In genomic region chr17:68539536-68540469, GRCh38 we compare ENCODE assay signal across 11 cellular contexts. TPM values are rescaled to one million over a fixed set of nuclear protein-coding genes. Genes with fewer than 3 reads are reported as not detected.
DNase-seq lines count a peak whose midpoint lies in the region; ATAC-seq, FAIRE-seq and TF ChIP-seq lines count a peak whose summit lies in the region.
"Had no signal": no experiment of that assay in that cellular context is flagged by ENCODE, and none has a peak within 500 bp of the region (broad histone marks: within the 10 kb centered on the region; RNA-seq: fewer than 3 reads in every experiment).

No MANE protein-coding gene starts in this region.

- 60% methylated on average over 20 of the region's 20 CpGs for WGBS in prostate gland

- no peaks in the 10 kb centered on the region for H3K79me2 ChIP-seq in GM23338 (replicated peaks; ENCODE audit: insufficient read depth)

- intact Hi-C loops in CD14-positive monocyte (cut with micrococcal nuclease) (loop anchor here (5.0 kb wide), 3 partner anchors 72 to 222 kb away; no protein-coding TSS in a partner anchor), prostate gland (cut with DNase I) (loop anchor here (5.0 to 10.0 kb wide), 2 partner anchors 65 to 217 kb away; partner anchors contain the start of gene FAM20A)

- no peak overlapping the region for H3K4me2 ChIP-seq in GM23338

- peak overlapping the region in 1 of 2 donors; percentile 36 for H3K4me3 Mint-ChIP-seq in CD14-positive monocyte
- no peak overlapping the region for H3K4me3 Mint-ChIP-seq in GM23338
- peak overlapping the region; percentile 2 for H3K4me3 Mint-ChIP-seq in memory B cell
- H3K4me3 Mint-ChIP-seq in activated CD4-positive, alpha-beta memory T cell treated with anti-CD3 and anti-CD28 coated beads, Interleukin-2, amount 10 ng/mL, durations not matched to agents 7 days and 5 days, result no peak overlapping the region
- H3K4me3 Mint-ChIP-seq: activated naive CD8-positive, alpha-beta T cell; naive thymus-derived CD8-positive, alpha-beta T cell had no signal

- H3K9me3 Mint-ChIP-seq in CD14-positive monocyte (no peaks in the 10 kb centered on the region), GM23338 (no peaks in the 10 kb centered on the region), memory B cell (no peaks in the 10 kb centered on the region)
- H3K9me3 Mint-ChIP-seq in activated CD4-positive, alpha-beta memory T cell treated with anti-CD3 and anti-CD28 coated beads, Interleukin-2, amount 10 ng/mL, durations not matched to agents 7 days and 5 days, result no peaks in the 10 kb centered on the region
- H3K9me3 Mint-ChIP-seq: naive thymus-derived CD8-positive, alpha-beta T cell had no signal

- no peak for TF ChIP-seq POLR2A in prostate gland (IDR thresholded peaks at IDR 0.05)

- H3K27ac Mint-ChIP-seq in CD14-positive monocyte (peak overlapping the region in 6 of 7 donors; percentile 23 to 87 (median 62)), GM23338 (no peak overlapping the region), memory B cell (peak overlapping the region; percentile 25)
- H3K27ac Mint-ChIP-seq in activated CD4-positive, alpha-beta memory T cell treated with anti-CD3 and anti-CD28 coated beads, Interleukin-2, amount 10 ng/mL, durations not matched to agents 7 days and 5 days, result no peak overlapping the region
- H3K27ac Mint-ChIP-seq: activated naive CD8-positive, alpha-beta T cell had no signal

- H2AFZ ChIP-seq in GM23338, result no peak overlapping the region

- no peaks in the 10 kb centered on the region for H3K9me2 ChIP-seq in GM23338 (ENCODE audit: insufficient read depth)

- H3K36me3 Mint-ChIP-seq in CD14-positive monocyte (peaks cover 45 to 53% of the 10 kb centered on the region in 2 donors), GM23338 (ENCODE audit: low read depth) (peaks cover 28% of the 10 kb centered on the region), memory B cell (peaks cover 17% of the 10 kb centered on the region)
- peaks cover 30% of the 10 kb centered on the region for H3K36me3 Mint-ChIP-seq in activated CD4-positive, alpha-beta memory T cell treated with anti-CD3 and anti-CD28 coated beads, Interleukin-2, amount 10 ng/mL, durations not matched to agents 7 days and 5 days (ENCODE audit: low read depth)

- peaks cover 2% of the 10 kb centered on the region in 3 donors for H3K27me3 Mint-ChIP-seq in CD14-positive monocyte (ENCODE audit: low read depth in 3 of 3)
- peaks cover 3% of the 10 kb centered on the region for H3K27me3 Mint-ChIP-seq in GM23338 (ENCODE audit: insufficient read depth, low read depth, poor library complexity)
- H3K27me3 Mint-ChIP-seq in memory B cell, result no peaks in the 10 kb centered on the region
- H3K27me3 Mint-ChIP-seq in activated CD4-positive, alpha-beta memory T cell treated with anti-CD3 and anti-CD28 coated beads, Interleukin-2, amount 10 ng/mL, durations not matched to agents 7 days and 5 days, result no peaks in the 10 kb centered on the region
- H3K27me3 Mint-ChIP-seq: activated naive CD8-positive, alpha-beta T cell; naive thymus-derived CD8-positive, alpha-beta T cell had no signal

- CTCF ChIA-PET in activated CD4-positive, alpha-beta memory T cell treated with anti-CD3 and anti-CD28 coated beads, Interleukin-2, amount 10 ng/mL, durations not matched to agents 7 days and 5 days (lab: Charles Lee), result no interaction called here

- POLR2A ChIA-PET in activated CD4-positive, alpha-beta memory T cell treated with anti-CD3 and anti-CD28 coated beads, Interleukin-2, amount 10 ng/mL, durations not matched to agents 7 days and 5 days (lab: Charles Lee), result interaction anchor here (2.0 kb wide), 1 partner anchor 31 kb away, joined by 4 read pairs; no protein-coding TSS in a partner anchor

- H3K36me3 ChIP-seq in GM23338 (ENCODE audit: insufficient read depth) (no peaks in the 10 kb centered on the region), bronchial epithelial cell (ENCODE audit: control insufficient read depth, insufficient read depth, low read length) (peaks cover 6% of the 10 kb centered on the region), prostate gland (no peaks in the 10 kb centered on the region)

- H3K4me1 Mint-ChIP-seq in CD14-positive monocyte, result peaks cover 15% of the 10 kb centered on the region
- H3K4me1 Mint-ChIP-seq in GM23338, result no peaks in the 10 kb centered on the region
- peaks cover 9% of the 10 kb centered on the region for H3K4me1 Mint-ChIP-seq in memory B cell
- peaks cover 1% of the 10 kb centered on the region for H3K4me1 Mint-ChIP-seq in activated CD4-positive, alpha-beta memory T cell treated with anti-CD3 and anti-CD28 coated beads, Interleukin-2, amount 10 ng/mL, durations not matched to agents 7 days and 5 days

- H3F3A ChIP-seq in GM23338 (replicated peaks; ENCODE audit: low read depth), result no peaks in the 10 kb centered on the region

- H3K4me3 ChIP-seq in GM23338 (no peak overlapping the region), bronchial epithelial cell (ENCODE audit: low read depth, low read length) (no peak overlapping the region), prostate gland (no peak overlapping the region)
- H3K4me3 ChIP-seq: MG63 had no signal

- H4K20me1 ChIP-seq in GM23338 (replicated peaks; ENCODE audit: insufficient read depth), result peaks cover 5% of the 10 kb centered on the region; the same call in 1 of the 2 replicates

- no peaks in the 10 kb centered on the region for H3K9me3 ChIP-seq in prostate gland
- H3K9me3 ChIP-seq: MG63 had no signal

- H3K27me3 ChIP-seq in GM23338 (ENCODE audit: insufficient read depth) (no peaks in the 10 kb centered on the region), bronchial epithelial cell (ENCODE audit: control insufficient read depth, insufficient read depth, low read length) (no peaks in the 10 kb centered on the region), prostate gland (replicated peaks; ENCODE audit: insufficient read depth) (no peaks in the 10 kb centered on the region)
- H3K27me3 ChIP-seq: MG63 had no signal

- no peak for FAIRE-seq in bronchial epithelial cell (lab: Jason Lieb, UNC)

- TF ChIP-seq CTCF in CD14-positive monocyte (IDR thresholded peaks at IDR 0.05) (peak; percentile 55), GM23338 (conservative IDR thresholded peaks at IDR 0.05; ENCODE audit: low read depth in 2 of 2) (peak in 1 of 2 experiments; percentile 58; a peak in 3 of 4 replicates), bronchial epithelial cell (IDR thresholded peaks at IDR 0.05; ENCODE audit: insufficient read depth, low read length, severe bottlenecking) (peak; percentile 61), prostate gland (IDR thresholded peaks at IDR 0.05) (peak in 2 of 4 experiments; percentile 24 to 34)

- DNase-seq in CD14-positive monocyte (ENCODE audit: low spot score), result no peak
- DNase-seq in GM23338 (ENCODE audit: low spot score), result peak; percentile 41
- DNase-seq in bronchial epithelial cell (ENCODE audit: low read depth), result peak; percentile 47
- DNase-seq in memory B cell (ENCODE audit: low spot score in 2 of 2), result peak in 1 of 2 donors; percentile 26
- no peak for DNase-seq in activated CD4-positive, alpha-beta memory T cell treated with anti-CD3 and anti-CD28 coated beads, Interleukin-2, amount 10 ng/mL, durations not matched to agents 7 days and 5 days
- no peak for DNase-seq in prostate gland (ENCODE audit: low spot score)
- no peak for DNase-seq in OCI-M2 (lab: John Stamatoyannopoulos, UW; ENCODE audit: unreplicated experiment)
- DNase-seq: MG63; naive thymus-derived CD8-positive, alpha-beta T cell had no signal

- H3K4me1 ChIP-seq in GM23338 (ENCODE audit: insufficient read depth), result no peaks in the 10 kb centered on the region
- H3K4me1 ChIP-seq in prostate gland (replicated peaks), result no peaks in the 10 kb centered on the region

- ATAC-seq in GM23338 (peak; percentile 83), memory B cell (ENCODE audit: low read depth) (peak; percentile 71), HG02981 (IDR thresholded peaks at IDR 0.05; ENCODE audit: unreplicated experiment) (no peak)

- H3K27ac ChIP-seq in GM23338 (ENCODE audit: low read depth) (no peak overlapping the region), prostate gland (no peak overlapping the region)

TF ChIP-seq in GM23338, 12 proteins besides CTCF, POLR2A, EP300 and RAD21 (continues in another document):
- no peak; the same call in 1 of the 2 replicates for TF ChIP-seq POLR2AphosphoS5 (IDR thresholded peaks at IDR 0.05; ENCODE audit: low read depth)
- no peak for TF ChIP-seq NANOG (IDR thresholded peaks at IDR 0.05; ENCODE audit: borderline replicate concordance)
- no peak for TF ChIP-seq ZNF114 (CRISPR knock-in tag; IDR thresholded peaks at IDR 0.05)
- TF ChIP-seq CREB1 (CRISPR knock-in tag; IDR thresholded peaks at IDR 0.05; ENCODE audit: low read depth), result no peak
- no peak for TF ChIP-seq JUNB (IDR thresholded peaks at IDR 0.05; ENCODE audit: unreplicated experiment)
- TF ChIP-seq ETS1 (IDR thresholded peaks at IDR 0.05), result no peak
- TF ChIP-seq ZNF331 (CRISPR knock-in tag; IDR thresholded peaks at IDR 0.05; ENCODE audit: low read depth), result no peak
- TF ChIP-seq EZH2phosphoT487 (IDR thresholded peaks at IDR 0.05; ENCODE audit: unreplicated experiment), result no peak
- TF ChIP-seq STAT1 (IDR thresholded peaks at IDR 0.05; ENCODE audit: unreplicated experiment), result no peak

RNA-seq across cellular contexts. Expression of gene PRKAR1A, which starts 27.6 kb away (rescaled TPM):
- polyA plus RNA-seq in CD14-positive monocyte (100 to 1,000 TPM; 300 to 436 TPM), GM23338 (2016; fragmentation: Nextera tagmentation; extraction: Ambion mirVana) (67.0 and 90.1 TPM in 2 replicates)
- 100 and 106 TPM in 2 replicates for total RNA-seq in GM23338 (2014; rRNA removed; shearing (Covaris generic))
- total RNA-seq in bronchial epithelial cell (226 and 248 TPM in 2 replicates), prostate gland (100 to 1,000 TPM; 296 to 409 TPM)
- total RNA-seq in activated CD4-positive, alpha-beta memory T cell treated with anti-CD3 and anti-CD28 coated beads, Interleukin-2, amount 10 ng/mL, durations not matched to agents 7 days and 5 days, result 100 to 1,000 TPM; 281 to 287 TPM

Comparison
In these comparisons a context has a peak if more than half of its experiments do, and no peak if none do; other contexts are left out.
1. DNase-seq: peak in GM23338 (single experiment) and bronchial epithelial cell (single experiment); none in CD14-positive monocyte (single experiment), activated CD4-positive, alpha-beta memory T cell treated with anti-CD3 and anti-CD28 coated beads, Interleukin-2, amount 10 ng/mL, durations not matched to agents 7 days and 5 days (single experiment), prostate gland (single experiment) and OCI-M2 (single experiment).
2. H3K27ac Mint-ChIP-seq: peak in CD14-positive monocyte (6 of 7) and memory B cell (single experiment); none in GM23338 (single experiment) and activated CD4-positive, alpha-beta memory T cell treated with anti-CD3 and anti-CD28 coated beads, Interleukin-2, amount 10 ng/mL, durations not matched to agents 7 days and 5 days (single experiment).